6 cellular contexts compared by ENCODE assay signal in the genomic region with DNA sequence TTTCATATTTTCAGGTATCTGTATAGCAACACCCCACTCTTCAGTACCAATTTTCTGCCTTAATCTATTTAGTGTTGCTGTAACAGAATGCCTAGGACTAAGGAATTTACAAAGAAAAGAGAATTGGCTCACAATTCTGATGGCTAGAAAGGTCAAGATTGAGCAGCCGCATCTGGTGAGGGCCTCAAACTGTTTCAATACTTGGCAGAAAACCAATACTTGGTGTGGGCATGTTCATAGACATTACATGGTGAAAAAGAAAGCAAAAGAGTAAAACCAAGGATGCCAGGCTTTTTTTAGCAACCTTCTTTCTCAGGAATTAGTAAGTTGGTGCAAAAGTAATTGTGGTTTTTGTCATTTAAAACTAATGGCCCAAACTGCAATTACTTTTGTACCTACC.
"Had no signal": no experiment of that assay in that cellular context is flagged by ENCODE, and none has a peak within 500 bp of the region (broad histone marks: within the 10 kb centered on the region; RNA-seq: fewer than 3 reads in every experiment).

No MANE protein-coding gene starts in this region.

- DNase-seq: IMR-90, KBM-7 had no signal

- H3K36me3 Mint-ChIP-seq: IgD-negative memory B cell had no signal

- ATAC-seq: HepG2, K562 had no signal

- H3K27me3 Mint-ChIP-seq: IgD-negative memory B cell had no signal

- H3K4me3 Mint-ChIP-seq: IgD-negative memory B cell had no signal

- H3K27ac ChIP-seq: HL-60 had no signal

- H3K27ac Mint-ChIP-seq: IgD-negative memory B cell had no signal

- H3K4me1 Mint-ChIP-seq: IgD-negative memory B cell had no signal

- H3K4me3 ChIP-seq: K562 had no signal
